Comparison of ENCODE assay signal across 1 cellular context in genomic region chr1:179293340-179294327, GRCh38.
TF ChIP-seq lines count a peak whose summit lies in the region.

Gene SOAT1 (plus strand): TSS chr1:179293797. CDS start chr1:179302685, 8,888 bp downstream.

TF ChIP-seq in HepG2, 621 proteins besides CTCF, POLR2A, EP300 and RAD21 (continued from another document and continues in another):
- peak; percentile 55; the same call in 1 of the 2 replicates for TF ChIP-seq ZSCAN9 (CRISPR knock-in tag; IDR thresholded peaks at IDR 0.05; ENCODE audit: borderline replicate concordance)
- TF ChIP-seq MAF1 (CRISPR knock-in tag; IDR thresholded peaks at IDR 0.05; ENCODE audit: borderline replicate concordance), result no peak; the same call in 1 of the 2 replicates
- no peak for TF ChIP-seq ESRRA (CRISPR knock-in tag; IDR thresholded peaks at IDR 0.05; ENCODE audit: low read depth)
- no peak for TF ChIP-seq ZMYM4 (CRISPR knock-in tag; IDR thresholded peaks at IDR 0.05)
- no peak for TF ChIP-seq ZNF883 (CRISPR knock-in tag; IDR thresholded peaks at IDR 0.05; ENCODE audit: not compliant biosample characterization)
- TF ChIP-seq MAFK (conservative IDR thresholded peaks at IDR 0.05 in 1 of 2, IDR thresholded peaks at IDR 0.05 in 1 of 2; ENCODE audit: low read length in 2 of 2), result no peak
- peak; percentile 44; the same call in 1 of the 2 replicates for TF ChIP-seq SP2 (CRISPR knock-in tag; IDR thresholded peaks at IDR 0.05)
- TF ChIP-seq ZMAT5 (CRISPR knock-in tag; IDR thresholded peaks at IDR 0.05; ENCODE audit: borderline replicate concordance, low read depth), result no peak
- TF ChIP-seq, protein P1, sequence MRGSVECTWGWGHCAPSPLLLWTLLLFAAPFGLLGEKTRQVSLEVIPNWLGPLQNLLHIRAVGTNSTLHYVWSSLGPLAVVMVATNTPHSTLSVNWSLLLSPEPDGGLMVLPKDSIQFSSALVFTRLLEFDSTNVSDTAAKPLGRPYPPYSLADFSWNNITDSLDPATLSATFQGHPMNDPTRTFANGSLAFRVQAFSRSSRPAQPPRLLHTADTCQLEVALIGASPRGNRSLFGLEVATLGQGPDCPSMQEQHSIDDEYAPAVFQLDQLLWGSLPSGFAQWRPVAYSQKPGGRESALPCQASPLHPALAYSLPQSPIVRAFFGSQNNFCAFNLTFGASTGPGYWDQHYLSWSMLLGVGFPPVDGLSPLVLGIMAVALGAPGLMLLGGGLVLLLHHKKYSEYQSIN (CRISPR knock-in tag; IDR thresholded peaks at IDR 0.05; ENCODE audit: borderline replicate concordance), result no peak
- TF ChIP-seq SMYD3 (CRISPR knock-in tag; IDR thresholded peaks at IDR 0.05), result no peak
- TF ChIP-seq CSRNP2 (CRISPR knock-in tag; conservative IDR thresholded peaks at IDR 0.05; ENCODE audit: low read depth), result no peak
- TF ChIP-seq AFF4 (CRISPR knock-in tag; IDR thresholded peaks at IDR 0.05), result no peak
- peak; percentile 9; the same call in 1 of the 2 replicates for TF ChIP-seq SOX5 (CRISPR knock-in tag; IDR thresholded peaks at IDR 0.05; ENCODE audit: borderline replicate concordance)
- no peak for TF ChIP-seq ZZZ3 (CRISPR knock-in tag; IDR thresholded peaks at IDR 0.05; ENCODE audit: borderline replicate concordance)
- no peak for TF ChIP-seq FOXM1 (CRISPR knock-in tag; IDR thresholded peaks at IDR 0.05)
- no peak; the same call in 1 of the 2 replicates for TF ChIP-seq AHR (CRISPR knock-in tag; IDR thresholded peaks at IDR 0.05)
- TF ChIP-seq RORA (CRISPR knock-in tag; IDR thresholded peaks at IDR 0.05), result no peak; the same call in 1 of the 2 replicates
- TF ChIP-seq, protein P2, sequence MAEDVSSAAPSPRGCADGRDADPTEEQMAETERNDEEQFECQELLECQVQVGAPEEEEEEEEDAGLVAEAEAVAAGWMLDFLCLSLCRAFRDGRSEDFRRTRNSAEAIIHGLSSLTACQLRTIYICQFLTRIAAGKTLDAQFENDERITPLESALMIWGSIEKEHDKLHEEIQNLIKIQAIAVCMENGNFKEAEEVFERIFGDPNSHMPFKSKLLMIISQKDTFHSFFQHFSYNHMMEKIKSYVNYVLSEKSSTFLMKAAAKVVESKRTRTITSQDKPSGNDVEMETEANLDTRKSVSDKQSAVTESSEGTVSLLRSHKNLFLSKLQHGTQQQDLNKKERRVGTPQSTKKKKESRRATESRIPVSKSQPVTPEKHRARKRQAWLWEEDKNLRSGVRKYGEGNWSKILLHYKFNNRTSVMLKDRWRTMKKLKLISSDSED (CRISPR knock-in tag; IDR thresholded peaks at IDR 0.05), result no peak
- TF ChIP-seq TEAD2 (CRISPR knock-in tag; IDR thresholded peaks at IDR 0.05), result peak; percentile 22; the same call in 1 of the 2 replicates
- TF ChIP-seq NFE2 (CRISPR knock-in tag; IDR thresholded peaks at IDR 0.05), result peak; percentile 14; the same call in 1 of the 2 replicates
- no peak for TF ChIP-seq FOXA1 (IDR thresholded peaks at IDR 0.05)
- TF ChIP-seq FOXA1 (CRISPR knock-in tag; IDR thresholded peaks at IDR 0.05), result no peak
- no peak for TF ChIP-seq ZNF136 (CRISPR knock-in tag; IDR thresholded peaks at IDR 0.05; ENCODE audit: low read depth)
- peak; percentile 58; the same call in 1 of the 2 replicates for TF ChIP-seq SRY (CRISPR knock-in tag; IDR thresholded peaks at IDR 0.05)
- peak; percentile 86 for TF ChIP-seq MEIS1 (CRISPR knock-in tag; IDR thresholded peaks at IDR 0.05; ENCODE audit: borderline replicate concordance)
- no peak for TF ChIP-seq DNMT1 (CRISPR knock-in tag; IDR thresholded peaks at IDR 0.05)
- no peak for TF ChIP-seq RARA (CRISPR knock-in tag; IDR thresholded peaks at IDR 0.05)
- no peak for TF ChIP-seq PPARG (CRISPR knock-in tag; conservative IDR thresholded peaks at IDR 0.05)
- TF ChIP-seq ZNF782 (CRISPR knock-in tag; IDR thresholded peaks at IDR 0.05; ENCODE audit: borderline replicate concordance), result peak; percentile 86; the same call in 1 of the 2 replicates
- no peak for TF ChIP-seq PRDM10 (CRISPR knock-in tag; IDR thresholded peaks at IDR 0.05; ENCODE audit: low read depth)
- peak; percentile 68; the same call in 1 of the 2 replicates for TF ChIP-seq ZNF362 (CRISPR knock-in tag; IDR thresholded peaks at IDR 0.05; ENCODE audit: borderline replicate concordance)
- peak; percentile 57; the same call in 1 of the 2 replicates for TF ChIP-seq MXD4 (CRISPR knock-in tag; IDR thresholded peaks at IDR 0.05)
- TF ChIP-seq, protein P3, sequence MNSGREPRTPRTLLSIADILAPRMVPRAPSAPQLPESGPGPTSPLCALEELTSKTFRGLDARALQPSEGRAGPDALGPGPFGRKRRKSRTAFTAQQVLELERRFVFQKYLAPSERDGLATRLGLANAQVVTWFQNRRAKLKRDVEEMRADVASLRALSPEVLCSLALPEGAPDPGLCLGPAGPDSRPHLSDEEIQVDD (CRISPR knock-in tag; IDR thresholded peaks at IDR 0.05; ENCODE audit: borderline replicate concordance), result no peak
- peak; percentile 80 for TF ChIP-seq HNRNPK (IDR thresholded peaks at IDR 0.05; ENCODE audit: low read depth, low read length, poor library complexity, severe bottlenecking)
- no peak for TF ChIP-seq ZNF24 (IDR thresholded peaks at IDR 0.05)
- TF ChIP-seq NFKB2 (CRISPR knock-in tag; IDR thresholded peaks at IDR 0.05; ENCODE audit: borderline replicate concordance), result peak; percentile 80; the same call in 1 of the 2 replicates
- no peak for TF ChIP-seq ZNF10 (CRISPR knock-in tag; IDR thresholded peaks at IDR 0.05; ENCODE audit: borderline replicate concordance, low read depth)
- no peak for TF ChIP-seq IRF2 (CRISPR knock-in tag; IDR thresholded peaks at IDR 0.05)
- no peak for TF ChIP-seq ZNF597 (CRISPR knock-in tag; IDR thresholded peaks at IDR 0.05)
- TF ChIP-seq PATZ1 (CRISPR knock-in tag; IDR thresholded peaks at IDR 0.05), result peak; percentile 61
- TF ChIP-seq ZNF543 (CRISPR knock-in tag; IDR thresholded peaks at IDR 0.05), result 0 out of 2 replicates have a peak, but pooled peaks have one; percentile 39
- TF ChIP-seq CHD4 (IDR thresholded peaks at IDR 0.05; ENCODE audit: borderline replicate concordance, low read length), result no peak
- peak; percentile 48; the same call in 1 of the 2 replicates for TF ChIP-seq RXRB (CRISPR knock-in tag; IDR thresholded peaks at IDR 0.05; ENCODE audit: borderline replicate concordance)
- TF ChIP-seq POLR2AphosphoS2 (IDR thresholded peaks at IDR 0.05; ENCODE audit: low read depth, low read length), result no peak
- TF ChIP-seq IRX3 (CRISPR knock-in tag; IDR thresholded peaks at IDR 0.05; ENCODE audit: borderline replicate concordance, low read depth), result no peak
- TF ChIP-seq PHF21A (CRISPR knock-in tag; IDR thresholded peaks at IDR 0.05), result peak; percentile 91
- TF ChIP-seq NCOA5 (CRISPR knock-in tag; IDR thresholded peaks at IDR 0.05), result no peak
- no peak for TF ChIP-seq FIP1L1 (IDR thresholded peaks at IDR 0.05; ENCODE audit: borderline replicate concordance, insufficient read depth, low read depth, low read length)
- TF ChIP-seq HOXA3 (CRISPR knock-in tag; IDR thresholded peaks at IDR 0.05), result peak; percentile 57
- TF ChIP-seq ZNF552 (CRISPR knock-in tag; IDR thresholded peaks at IDR 0.05; ENCODE audit: borderline replicate concordance), result peak; percentile 84
- no peak for TF ChIP-seq XRCC5 (optimal IDR thresholded peaks at IDR 0.05; ENCODE audit: low read length)
- TF ChIP-seq HMG20B (CRISPR knock-in tag; conservative IDR thresholded peaks at IDR 0.05), result 0 out of 2 replicates have a peak, but pooled peaks have one; percentile 35
- TF ChIP-seq KAT7 (CRISPR knock-in tag; IDR thresholded peaks at IDR 0.05; ENCODE audit: borderline replicate concordance), result no peak; the same call in none of the 2 replicates
